Comparison of ENCODE assay signal across 11 cellular contexts in the genomic region with DNA sequence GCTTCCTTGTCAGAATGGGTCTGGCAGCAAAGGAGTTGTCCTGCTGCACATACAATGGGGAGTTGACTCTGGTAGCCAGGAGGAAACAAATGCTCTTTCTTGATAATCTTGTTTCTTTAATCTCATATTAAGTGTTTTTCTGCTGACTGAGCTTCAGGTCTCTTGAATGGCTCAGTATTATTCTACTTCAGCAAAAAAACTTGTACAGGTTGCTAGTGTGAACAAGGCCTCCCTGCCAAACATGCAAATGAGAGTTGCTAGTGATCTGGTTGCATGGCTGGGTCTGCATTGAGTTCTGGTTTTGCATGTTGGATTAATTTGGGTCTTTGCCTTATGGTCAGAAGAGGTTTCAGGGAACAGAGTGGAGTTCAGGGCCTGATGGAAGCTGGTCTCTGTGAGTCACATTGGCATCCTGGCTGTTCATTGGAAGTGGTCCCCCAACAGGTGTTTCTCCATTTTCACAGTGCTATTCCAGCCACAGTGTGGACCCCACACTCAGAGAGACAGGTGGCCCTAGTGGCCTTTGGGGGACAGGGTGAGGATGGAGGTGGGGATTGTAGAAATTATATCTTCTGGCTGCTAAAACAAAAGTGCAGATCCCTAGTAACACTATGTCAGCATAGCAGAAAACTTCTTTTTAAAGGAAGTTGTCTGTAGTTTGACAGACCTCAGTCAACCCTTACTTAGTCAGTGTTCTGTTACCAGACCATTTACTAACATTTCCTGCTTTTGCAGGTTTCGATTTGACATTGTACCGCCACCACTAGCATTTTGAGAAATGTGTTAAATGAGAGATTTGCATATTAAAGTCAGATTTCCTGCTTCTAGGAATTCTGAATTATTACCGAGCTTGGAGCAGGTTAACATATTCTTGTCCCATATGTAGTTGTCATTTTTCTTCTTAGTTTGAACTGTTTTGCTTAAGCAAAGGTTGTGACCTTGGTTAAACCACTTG. TPM values are rescaled to one million over a fixed set of nuclear protein-coding genes. Genes with fewer than 3 reads are reported as not detected.
DNase-seq lines count a peak whose midpoint lies in the region; ATAC-seq and TF ChIP-seq lines count a peak whose summit lies in the region.
"Had no signal": no experiment of that assay in that cellular context is flagged by ENCODE, and none has a peak within 500 bp of the region (broad histone marks: within the 10 kb centered on the region; RNA-seq: fewer than 3 reads in every experiment).

No MANE protein-coding gene starts in this region.

- H3K9me3 Mint-ChIP-seq in CD4-positive, CD25-positive, alpha-beta regulatory T cell = no peaks in the 10 kb centered on the region

- TF ChIP-seq POLR2A in esophagus squamous epithelium (IDR thresholded peaks at IDR 0.05) = no peak

- H3K36me3 ChIP-seq in CD4-positive, CD25-positive, alpha-beta regulatory T cell (ENCODE audit: control insufficient read depth, insufficient read depth, low read length) = no peaks in the 10 kb centered on the region
- peaks cover 0 to 87% (median 0%) of the 10 kb centered on the region in 3 donors for H3K36me3 ChIP-seq in esophagus squamous epithelium

- peaks cover 18% of the 10 kb centered on the region for H3K4me1 ChIP-seq in CD4-positive, CD25-positive, alpha-beta regulatory T cell (ENCODE audit: control insufficient read depth, insufficient read depth, low read length, poor library complexity, severe bottlenecking)
- peaks cover 21 to 88% (median 40%) of the 10 kb centered on the region in 3 donors for H3K4me1 ChIP-seq in esophagus squamous epithelium

- DNase-seq in CD4-positive, CD25-positive, alpha-beta regulatory T cell = peak in 2 of 3 donors; percentile 14 to 73
- DNase-seq in NCI-H82 (lab: John Stamatoyannopoulos, UW) = peak; percentile 63
- DNase-seq in esophagus squamous epithelium (lab: John Stamatoyannopoulos, UW) = no peak
- DNase-seq in NCI-H187 (lab: John Stamatoyannopoulos, UW) = no peak
- no peak for DNase-seq in hypothalamus (lab: John Stamatoyannopoulos, UW)
- no peak for DNase-seq in H4 (ENCODE audit: low spot score)
- DNase-seq: activated CD4-positive, alpha-beta T cell treated with anti-CD3 and anti-CD28 coated beads, Interleukin-2, amount 50 U/mL, for 48 hours; NCI-H1105; trophoblast cell had no signal

- H3K4me3 ChIP-seq in CD4-positive, CD25-positive, alpha-beta regulatory T cell (ENCODE audit: low read depth, low read length) = peak overlapping the region; percentile 66
- no peak overlapping the region for H3K4me3 ChIP-seq in esophagus squamous epithelium

- no peaks in the 10 kb centered on the region for H3K27me3 ChIP-seq in CD4-positive, CD25-positive, alpha-beta regulatory T cell (ENCODE audit: control insufficient read depth, insufficient read depth, low read length)
- H3K27me3 ChIP-seq in esophagus squamous epithelium = no peaks in the 10 kb centered on the region

- peak overlapping the region; percentile 67 to 90 (median 78) for H3K27ac Mint-ChIP-seq in CD4-positive, CD25-positive, alpha-beta regulatory T cell

- H3K4me1 Mint-ChIP-seq in CD4-positive, CD25-positive, alpha-beta regulatory T cell = peaks cover 11 to 26% (median 18%) of the 10 kb centered on the region in 4 donors

- peaks cover 23% of the 10 kb centered on the region for H3K36me3 Mint-ChIP-seq in CD4-positive, CD25-positive, alpha-beta regulatory T cell

- peak overlapping the region; percentile 58 for H3K27ac ChIP-seq in CD4-positive, CD25-positive, alpha-beta regulatory T cell (ENCODE audit: insufficient read depth, low read length, poor library complexity, severe bottlenecking)
- peak overlapping the region; percentile 51 to 83 (median 70) for H3K27ac ChIP-seq in esophagus squamous epithelium

- no peaks in the 10 kb centered on the region for H3K9me3 ChIP-seq in CD4-positive, CD25-positive, alpha-beta regulatory T cell (ENCODE audit: control insufficient read depth in 2 of 2, low read length in 2 of 2)
- H3K9me3 ChIP-seq in esophagus squamous epithelium = no peaks in the 10 kb centered on the region

- no peak for TF ChIP-seq CTCF in esophagus squamous epithelium (IDR thresholded peaks at IDR 0.05)

- H3K27me3 Mint-ChIP-seq in CD4-positive, CD25-positive, alpha-beta regulatory T cell = no peaks in the 10 kb centered on the region

- 43 to 74% methylated on average over 3 of the region's 3 CpGs for WGBS in esophagus squamous epithelium, 2 donors

- intact Hi-C loops in esophagus squamous epithelium (cut with DNase I) = no loop called here

- H3K4me3 Mint-ChIP-seq in CD4-positive, CD25-positive, alpha-beta regulatory T cell = peak overlapping the region; percentile 8 to 74 (median 66)

- peak; percentile 69 to 82 for ATAC-seq in CD4-positive, CD25-positive, alpha-beta regulatory T cell (ENCODE audit: low read depth in 2 of 2)
- peak; percentile 61 for ATAC-seq in GM19324 (IDR thresholded peaks at IDR 0.05; ENCODE audit: low FRiP score, unreplicated experiment)
- no peak for ATAC-seq in HG02885 (IDR thresholded peaks at IDR 0.05; ENCODE audit: poor library complexity, unreplicated experiment)

RNA-seq across cellular contexts. Expression of gene EPN2, which starts 47.1 kb away (rescaled TPM):
- 14.9 TPM for total RNA-seq in CD4-positive, CD25-positive, alpha-beta regulatory T cell
- polyA plus RNA-seq in CD4-positive, CD25-positive, alpha-beta regulatory T cell = 1 to 10 TPM; 7.1 to 9.5 (median 7.9) TPM
- total RNA-seq in esophagus squamous epithelium = 10 to 100 TPM; 24.2 to 61.4 (median 56.1) TPM
- 10.0 and 27.5 TPM in 2 replicates for total RNA-seq in H4 (2014; rRNA removed; shearing (Covaris generic))

Comparison
In these comparisons a context has a peak if more than half of its experiments do, and no peak if none do; other contexts are left out.
1. DNase-seq: peak in CD4-positive, CD25-positive, alpha-beta regulatory T cell (2 of 3) and NCI-H82 (single experiment); none in esophagus squamous epithelium (single experiment), NCI-H187 (0 of 2), hypothalamus (0 of 51) and H4 (single experiment).